In genomic region chr3:72996473-72997333, GRCh38 we compare ENCODE assay signal across 1 cellular context.
TF ChIP-seq lines count a peak whose summit lies in the region.

Gene PPP4R2, plus strand, starts transcription at chr3:72996811. Its CDS starts 227 bp downstream, at chr3:72997038.

TF ChIP-seq in K562, 482 proteins besides CTCF, POLR2A, EP300 and RAD21 (continued from another document and continues in another):
- TF ChIP-seq ZNF592 (IDR thresholded peaks at IDR 0.05) = peak; percentile 69
- no peak for TF ChIP-seq ZNF717 (CRISPR knock-in tag; IDR thresholded peaks at IDR 0.05)
- TF ChIP-seq VEZF1 (CRISPR knock-in tag; IDR thresholded peaks at IDR 0.05) = peak; percentile 96
- TF ChIP-seq ARID4B (CRISPR knock-in tag; IDR thresholded peaks at IDR 0.05) = no peak
- TF ChIP-seq ZFX (CRISPR knock-in tag; IDR thresholded peaks at IDR 0.05) = peak; percentile 89
- TF ChIP-seq ARID1B (IDR thresholded peaks at IDR 0.05) = peak; percentile 10; the same call in 1 of the 2 replicates
- no peak for TF ChIP-seq SRSF9 (IDR thresholded peaks at IDR 0.05; ENCODE audit: borderline replicate concordance, low read depth, low read length)
- TF ChIP-seq ATF7 (IDR thresholded peaks at IDR 0.05) = peak; percentile 61
- TF ChIP-seq TBP (optimal IDR thresholded peaks at IDR 0.05; ENCODE audit: low read depth, low read length) = peak; percentile 66
- peak; percentile 28; the same call in 1 of the 2 replicates for TF ChIP-seq JUND (IDR thresholded peaks at IDR 0.05; ENCODE audit: borderline replicate concordance, low read depth, low read length)
- TF ChIP-seq JUND (tag; IDR thresholded peaks at IDR 0.05; ENCODE audit: borderline replicate concordance, low read depth, low read length) = peak; percentile 14; the same call in 1 of the 3 replicates
- no peak for TF ChIP-seq ZBTB49 (CRISPR knock-in tag; IDR thresholded peaks at IDR 0.05; ENCODE audit: borderline replicate concordance)
- TF ChIP-seq RBM22 (IDR thresholded peaks at IDR 0.05; ENCODE audit: low read depth, low read length, poor library complexity, severe bottlenecking) = no peak
- TF ChIP-seq CBX1 (IDR thresholded peaks at IDR 0.05; ENCODE audit: low read depth) = no peak
- no peak for TF ChIP-seq MTA2 (IDR thresholded peaks at IDR 0.05; ENCODE audit: low read depth)
- TF ChIP-seq KDM1A (IDR thresholded peaks at IDR 0.05) = peak in 1 of 2 experiments; percentile 52; a peak in 1 of 4 replicates
- no peak for TF ChIP-seq ZNF280B (CRISPR knock-in tag; IDR thresholded peaks at IDR 0.05)
- TF ChIP-seq SIN3A (IDR thresholded peaks at IDR 0.05; ENCODE audit: borderline replicate concordance in 2 of 2, control insufficient read depth in 1 of 2, low read depth in 2 of 2, low read length in 2 of 2) = peak in 1 of 2 experiments; percentile 24; a peak in 1 of 4 replicates
- peak; percentile 66 for TF ChIP-seq EP400 (IDR thresholded peaks at IDR 0.05)
- TF ChIP-seq CREM (IDR thresholded peaks at IDR 0.05; ENCODE audit: low read depth) = peak; percentile 87
- TF ChIP-seq FOS (IDR thresholded peaks at IDR 0.05; ENCODE audit: extremely low read depth, insufficient read length) = no peak
- TF ChIP-seq REST (CRISPR knock-in tag; IDR thresholded peaks at IDR 0.05; ENCODE audit: low read depth) = 0 out of 2 replicates have a peak, but pooled peaks have one; percentile 44
- TF ChIP-seq HDGF (IDR thresholded peaks at IDR 0.05) = no peak
- peak; percentile 91 to 92 for TF ChIP-seq NRF1 (conservative IDR thresholded peaks at IDR 0.05 in 1 of 2, IDR thresholded peaks at IDR 0.05 in 1 of 2)
